Comparison of ENCODE assay signal across 16 cellular contexts in genomic region chr2:24104906-24105305, GRCh38. TPM values are rescaled to one million over a fixed set of nuclear protein-coding genes. Genes with fewer than 3 reads are reported as not detected.
"Had no signal": no experiment of that assay in that cellular context is flagged by ENCODE, and none has a peak within 500 bp of the region (broad histone marks: within the 10 kb centered on the region; RNA-seq: fewer than 3 reads in every experiment).

No MANE protein-coding gene starts in this region.

- H3K27me3 ChIP-seq: adrenal gland, colonic mucosa, tibial nerve had no signal

- FAIRE-seq: frontal cortex had no signal

- H3K4me1 Mint-ChIP-seq: activated CD4-positive, alpha-beta T cell treated with anti-CD3 and anti-CD28 coated beads, Interleukin-2, amount 10 ng/mL, durations not matched to agents 7 days and 5 days; activated T-helper 17 cell treated with anti-CD3 and anti-CD28 coated beads, Interleukin-2, amount 50 U/mL, for 72 hours; naive thymus-derived CD4-positive, alpha-beta T cell; T-helper 17 cell had no signal

- H3K36me3 ChIP-seq: adrenal gland, colonic mucosa, lower lobe of right lung had no signal

- H2AFZ ChIP-seq: parathyroid adenoma had no signal

- H3K79me2 ChIP-seq: parathyroid adenoma had no signal

- DNase-seq: activated CD4-positive, alpha-beta T cell treated with anti-CD3 and anti-CD28 coated beads, Interleukin-2, amount 10 ng/mL, durations not matched to agents 7 days and 5 days; activated CD8-positive, alpha-beta memory T cell treated with anti-CD3 and anti-CD28 coated beads for 24 hours; activated naive CD4-positive, alpha-beta T cell treated with anti-CD3 and anti-CD28 coated beads for 36 hours; adrenal gland; caudate nucleus; colonic mucosa; kidney glomerular epithelial cell; lower lobe of right lung; naive thymus-derived CD4-positive, alpha-beta T cell; T-helper 17 cell had no signal

- H3K27ac ChIP-seq: adrenal gland, colonic mucosa, lower lobe of right lung, parathyroid adenoma, skin epidermis had no signal

- H3K9ac ChIP-seq: parathyroid adenoma had no signal

- H3K27me3 Mint-ChIP-seq: activated T-helper 17 cell treated with anti-CD3 and anti-CD28 coated beads, Interleukin-2, amount 50 U/mL, for 72 hours; T-helper 17 cell had no signal

- H3K4me3 Mint-ChIP-seq: activated CD4-positive, alpha-beta T cell treated with anti-CD3 and anti-CD28 coated beads, Interleukin-2, amount 10 ng/mL, durations not matched to agents 7 days and 5 days; activated naive CD4-positive, alpha-beta T cell treated with anti-CD3 and anti-CD28 coated beads for 36 hours; activated T-helper 17 cell treated with anti-CD3 and anti-CD28 coated beads, Interleukin-2, amount 50 U/mL, for 72 hours; naive thymus-derived CD4-positive, alpha-beta T cell; T-helper 17 cell; WTC11 had no signal

- H3K4me1 ChIP-seq: adrenal gland, colonic mucosa, lower lobe of right lung, parathyroid adenoma had no signal

- H3K27ac Mint-ChIP-seq: activated CD4-positive, alpha-beta T cell treated with anti-CD3 and anti-CD28 coated beads, Interleukin-2, amount 10 ng/mL, durations not matched to agents 7 days and 5 days; activated naive CD4-positive, alpha-beta T cell treated with anti-CD3 and anti-CD28 coated beads for 36 hours; activated T-helper 17 cell treated with anti-CD3 and anti-CD28 coated beads, Interleukin-2, amount 50 U/mL, for 72 hours; naive thymus-derived CD4-positive, alpha-beta T cell; T-helper 17 cell; WTC11 had no signal

- H3K4me3 ChIP-seq: adrenal gland, colonic mucosa, lower lobe of right lung, skin epidermis, tibial nerve had no signal

- H3K9me3 ChIP-seq: adrenal gland, colonic mucosa, tibial nerve had no signal

- ATAC-seq: activated T-helper 17 cell treated with anti-CD3 and anti-CD28 coated beads, Interleukin-2, amount 50 U/mL, for 72 hours; lower lobe of right lung; naive thymus-derived CD4-positive, alpha-beta T cell; T-helper 17 cell had no signal

RNA-seq across cellular contexts. Expression of gene PFN4, which starts 18.2 kb away (rescaled TPM):
- total RNA-seq: activated CD4-positive, alpha-beta T cell treated with anti-CD3 and anti-CD28 coated beads, Interleukin-2, amount 10 ng/mL, durations not matched to agents 7 days and 5 days; frontal cortex; naive thymus-derived CD4-positive, alpha-beta T cell; T-helper 17 cell; WTC11 had no signal
- polyA plus RNA-seq: naive thymus-derived CD4-positive, alpha-beta T cell had no signal

RNA-seq across cellular contexts. Expression of gene FKBP1B, which starts 55.4 kb away (rescaled TPM):
- polyA plus RNA-seq: naive thymus-derived CD4-positive, alpha-beta T cell had no signal
